8 cellular contexts compared by ENCODE assay signal in the genomic region with DNA sequence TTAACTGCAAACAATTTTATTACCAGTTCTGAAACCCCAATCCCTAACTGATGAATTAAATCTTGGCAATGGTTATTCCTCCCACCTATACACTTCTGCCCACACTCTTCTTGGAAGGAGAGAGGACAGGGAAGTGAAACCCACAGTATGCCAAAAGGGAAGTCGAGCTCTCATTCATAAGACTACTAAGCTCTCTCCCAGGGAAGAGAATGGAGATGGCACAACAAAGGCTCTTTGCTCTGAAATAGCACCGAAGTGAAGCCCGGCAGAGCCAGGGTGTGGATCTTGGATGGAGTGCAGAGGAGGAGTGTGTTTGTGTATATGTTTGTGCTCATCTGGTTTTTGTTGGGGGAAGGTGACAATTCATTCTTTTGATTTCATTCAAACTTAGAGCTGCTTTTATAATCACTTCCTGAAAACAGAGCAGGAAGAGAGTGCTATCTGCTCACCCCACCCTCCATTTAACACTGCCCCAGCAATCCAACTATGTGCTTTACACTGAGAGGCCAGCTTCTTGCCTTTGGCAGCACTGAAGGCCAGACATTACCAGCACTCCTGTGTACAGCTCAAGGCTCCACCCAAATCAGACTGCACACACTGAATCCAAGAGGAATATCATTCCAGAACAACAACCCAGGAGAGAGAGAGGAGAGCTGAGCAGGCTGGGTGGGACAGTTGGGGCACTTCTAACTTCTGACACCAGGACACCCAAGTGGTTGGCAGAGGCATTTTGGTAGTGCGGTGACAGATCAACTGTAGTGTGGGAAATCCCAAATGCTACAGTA.
DNase-seq lines count a peak whose midpoint lies in the region; ATAC-seq lines count a peak whose summit lies in the region.

No MANE protein-coding gene starts in this region.

- intact Hi-C loops in CD4-positive, alpha-beta memory T cell (cut with micrococcal nuclease) = no loop called here

- H3K27me3 ChIP-seq in CD4-positive, alpha-beta memory T cell (ENCODE audit: insufficient read depth, low read length) = no peaks in the 10 kb centered on the region
- H3K27me3 ChIP-seq in mucosa of rectum (ENCODE audit: control insufficient read depth in 2 of 2, insufficient read depth in 2 of 2, low read length in 2 of 2) = no peaks in the 10 kb centered on the region

- no peak overlapping the region for H3K4me3 ChIP-seq in CD4-positive, alpha-beta memory T cell (ENCODE audit: low read length in 2 of 2)
- H3K4me3 ChIP-seq in mucosa of rectum (ENCODE audit: low read length in 2 of 2) = peak overlapping the region; percentile 5 to 50

- no peaks in the 10 kb centered on the region for H3K36me3 ChIP-seq in CD4-positive, alpha-beta memory T cell (ENCODE audit: insufficient read depth, low read length)
- peaks cover 0 to 2% of the 10 kb centered on the region in 2 donors for H3K36me3 ChIP-seq in mucosa of rectum (ENCODE audit: control insufficient read depth in 2 of 2, insufficient read depth in 2 of 2, low read length in 2 of 2)

- H3K27ac ChIP-seq in CD4-positive, alpha-beta memory T cell (ENCODE audit: low read depth, low read length) = no peak overlapping the region
- peak overlapping the region; percentile 79 to 86 for H3K27ac ChIP-seq in mucosa of rectum (ENCODE audit: low read depth in 2 of 2, low read length in 2 of 2)

- no peak for DNase-seq in CD4-positive, alpha-beta memory T cell
- DNase-seq in NCI-H748 (lab: John Stamatoyannopoulos, UW; ENCODE audit: unreplicated experiment) (peak; percentile 66), dedifferentiated amniotic fluid mesenchymal stem cell (ENCODE audit: extremely low spot score) (peak; percentile 15), RKO (ENCODE audit: low spot score) (no peak), DMS53 (lab: John Stamatoyannopoulos, UW) (no peak)
- DNase-seq in activated naive CD4-positive, alpha-beta T cell treated with anti-CD3 and anti-CD28 coated beads, Interleukin-2, amount 50 U/mL, for 16 hours = no peak

- H3K36me3 Mint-ChIP-seq in CD4-positive, alpha-beta memory T cell = peaks cover 22 to 28% of the 10 kb centered on the region in 2 donors

- H3K4me3 Mint-ChIP-seq in CD4-positive, alpha-beta memory T cell = peak overlapping the region in 1 of 8 donors; percentile 27

- peak overlapping the region; percentile 14 to 56 for H3K9ac ChIP-seq in mucosa of rectum (ENCODE audit: low read depth in 1 of 2, low read length in 2 of 2)

- H3K27me3 Mint-ChIP-seq in CD4-positive, alpha-beta memory T cell = no peaks in the 10 kb centered on the region

- no peak for ATAC-seq in GM18909 (IDR thresholded peaks at IDR 0.05; ENCODE audit: poor library complexity, unreplicated experiment)

- CTCF ChIA-PET in CD4-positive, alpha-beta memory T cell (lab: Charles Lee; ENCODE audit: partially characterized antibody) = no interaction called here

- peaks cover 13 to 19% (median 17%) of the 10 kb centered on the region in 4 donors for H3K4me1 Mint-ChIP-seq in CD4-positive, alpha-beta memory T cell

- peak overlapping the region in 5 of 7 donors; percentile 77 to 90 (median 83) for H3K27ac Mint-ChIP-seq in CD4-positive, alpha-beta memory T cell

- H3K4me1 ChIP-seq in CD4-positive, alpha-beta memory T cell (ENCODE audit: insufficient read depth, low read length) = peaks cover 19% of the 10 kb centered on the region
- peaks cover 26 to 29% of the 10 kb centered on the region in 2 donors for H3K4me1 ChIP-seq in mucosa of rectum (ENCODE audit: control insufficient read depth in 2 of 2, insufficient read depth in 2 of 2, low read length in 2 of 2)

- H3K9me3 Mint-ChIP-seq in CD4-positive, alpha-beta memory T cell = no peaks in the 10 kb centered on the region

- no peaks in the 10 kb centered on the region for H3K9me3 ChIP-seq in CD4-positive, alpha-beta memory T cell (ENCODE audit: control insufficient read depth in 1 of 2, low read length in 2 of 2)
- H3K9me3 ChIP-seq in mucosa of rectum (ENCODE audit: control insufficient read depth in 2 of 2, low read length in 2 of 2) = no peaks in the 10 kb centered on the region

- POLR2A ChIA-PET in CD4-positive, alpha-beta memory T cell (lab: Charles Lee; ENCODE audit: partially characterized antibody) = no interaction called here

Comparison
In these comparisons a context has a peak if more than half of its experiments do, and no peak if none do; other contexts are left out.
1. DNase-seq: peak in NCI-H748 (single experiment) and dedifferentiated amniotic fluid mesenchymal stem cell (single experiment); none in CD4-positive, alpha-beta memory T cell (0 of 5), RKO (single experiment), DMS53 (single experiment) and activated naive CD4-positive, alpha-beta T cell treated with anti-CD3 and anti-CD28 coated beads, Interleukin-2, amount 50 U/mL, for 16 hours (single experiment).
2. H3K4me3 ChIP-seq: peak in mucosa of rectum (2 of 2); none in CD4-positive, alpha-beta memory T cell (0 of 2).